ENCODE assay signal across 8 cellular contexts in the genomic region with DNA sequence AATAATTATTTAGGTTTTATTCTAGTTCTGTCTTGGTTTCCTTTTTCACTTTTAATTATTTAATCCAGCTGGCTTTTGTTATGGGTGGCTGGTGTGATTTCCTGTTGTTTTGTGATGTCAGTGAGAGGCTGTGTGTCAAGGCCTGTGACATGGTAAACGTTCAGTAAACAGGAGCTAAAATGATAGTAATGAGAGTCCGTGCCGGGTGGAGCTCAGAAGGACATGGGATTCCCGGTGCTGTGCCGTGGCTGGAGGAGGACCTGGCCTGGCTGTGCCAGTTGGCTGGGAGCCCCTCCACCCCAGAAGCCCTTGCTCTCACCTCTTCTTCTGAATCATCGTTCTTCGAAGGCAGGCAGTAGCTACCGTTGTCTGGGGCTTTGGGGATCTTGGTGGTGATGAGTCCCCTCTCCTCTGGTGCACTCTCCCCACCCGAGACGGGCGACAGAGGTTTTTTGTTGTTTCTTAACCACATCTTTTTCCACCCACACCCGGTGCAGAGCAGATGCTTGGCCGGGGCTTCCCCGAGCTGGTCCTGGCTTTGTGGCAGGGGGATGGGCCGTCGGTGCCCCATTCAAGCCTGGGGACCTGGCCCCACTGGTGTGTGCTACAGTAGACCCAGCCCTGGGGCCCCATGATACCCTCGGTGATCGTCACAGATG. TPM values are rescaled to one million over a fixed set of nuclear protein-coding genes. Genes with fewer than 3 reads are reported as not detected.
DNase-seq lines count a peak whose midpoint lies in the region; ATAC-seq and TF ChIP-seq lines count a peak whose summit lies in the region.

No MANE protein-coding gene starts in this region.

- H3K27me3 ChIP-seq in SK-N-SH (ENCODE audit: insufficient read depth) (no peaks in the 10 kb centered on the region), iPS-20b (ENCODE audit: insufficient read depth, low read length) (no peaks in the 10 kb centered on the region)

- peak overlapping the region; percentile 97 for H3K27ac Mint-ChIP-seq in activated naive CD8-positive, alpha-beta T cell treated with anti-CD3 and anti-CD28 coated beads, Interleukin-2, amount 10 ng/mL, durations not matched to agents 7 days and 5 days

- TF ChIP-seq CTCF in SK-N-SH (IDR thresholded peaks at IDR 0.05): no peak

- no peak for TF ChIP-seq EP300 in SK-N-SH (IDR thresholded peaks at IDR 0.05; ENCODE audit: borderline replicate concordance in 1 of 2, low read depth in 1 of 2, low read length in 1 of 2)

- peaks cover 22% of the 10 kb centered on the region for H3K36me3 Mint-ChIP-seq in activated naive CD8-positive, alpha-beta T cell treated with anti-CD3 and anti-CD28 coated beads, Interleukin-2, amount 10 ng/mL, durations not matched to agents 7 days and 5 days

- TF ChIP-seq RAD21 in SK-N-SH (IDR thresholded peaks at IDR 0.05; ENCODE audit: low read length): no peak

- H3K9ac ChIP-seq in SK-N-SH: no peak overlapping the region
- peak overlapping the region; percentile 26 for H3K9ac ChIP-seq in iPS-20b (ENCODE audit: low read depth, low read length)

- peaks cover 99% of the 10 kb centered on the region for H4K20me1 ChIP-seq in SK-N-SH (ENCODE audit: insufficient read depth)

- no peaks in the 10 kb centered on the region for H3K9me3 ChIP-seq in SK-N-SH
- no peaks in the 10 kb centered on the region for H3K9me3 ChIP-seq in iPS-20b (ENCODE audit: insufficient read depth, low read depth, low read length)

- POLR2A ChIA-PET in SK-N-SH (lab: Yijun Ruan, JAX): interaction anchor here (0.6 to 0.7 kb wide), 2 partner anchors 15 to 1705 kb away, joined by 3 read pairs; no protein-coding TSS in a partner anchor
- POLR2A ChIA-PET in activated naive CD8-positive, alpha-beta T cell treated with anti-CD3 and anti-CD28 coated beads, Interleukin-2, amount 10 ng/mL, durations not matched to agents 7 days and 5 days (lab: Charles Lee): interaction anchor here (0.6 to 3.5 kb wide), 12 partner anchors 8 to 1438 kb away, joined by 3 to 89 read pairs (median 7); partner anchors contain the start of gene SH2B3

- peak overlapping the region; percentile 80 for H3K4me3 Mint-ChIP-seq in activated naive CD8-positive, alpha-beta T cell treated with anti-CD3 and anti-CD28 coated beads, Interleukin-2, amount 10 ng/mL, durations not matched to agents 7 days and 5 days

- no peak for DNase-seq in SK-N-SH
- DNase-seq in activated naive CD8-positive, alpha-beta T cell treated with anti-CD3 and anti-CD28 coated beads, Interleukin-2, amount 10 ng/mL, durations not matched to agents 7 days and 5 days: peak; percentile 78
- DNase-seq in stimulated activated CD4-positive, alpha-beta T cell treated with anti-CD3 and anti-CD28 coated beads, Interleukin-2, amount 100 ng/mL, for 48 hours: peak; percentile 66 to 67
- DNase-seq in hepatic stellate cell (ENCODE audit: low spot score): no peak
- no peak for DNase-seq in medulla oblongata (ENCODE audit: extremely low spot score)

- no peak overlapping the region for H3K4me3 ChIP-seq in SK-N-SH (ENCODE audit: low read depth in 2 of 2, low read length in 1 of 2)
- H3K4me3 ChIP-seq in iPS-20b (ENCODE audit: low read length): no peak overlapping the region

- peaks cover 100% of the 10 kb centered on the region for H3K79me2 ChIP-seq in SK-N-SH (ENCODE audit: insufficient read depth)

- H3K9me3 Mint-ChIP-seq in activated naive CD8-positive, alpha-beta T cell treated with anti-CD3 and anti-CD28 coated beads, Interleukin-2, amount 10 ng/mL, durations not matched to agents 7 days and 5 days: no peaks in the 10 kb centered on the region

- no peaks in the 10 kb centered on the region for H3K9me2 ChIP-seq in SK-N-SH

- ATAC-seq in GM18867 (IDR thresholded peaks at IDR 0.05; ENCODE audit: unreplicated experiment) (peak; percentile 65), HG03045 (IDR thresholded peaks at IDR 0.05; ENCODE audit: unreplicated experiment) (peak; percentile 71)
- peak; percentile 68 for ATAC-seq in activated naive CD8-positive, alpha-beta T cell treated with anti-CD3 and anti-CD28 coated beads, Interleukin-2, amount 10 ng/mL, durations not matched to agents 7 days and 5 days (ENCODE audit: low read depth)

- H3F3A ChIP-seq in SK-N-SH (replicated peaks; ENCODE audit: insufficient read depth): peaks cover 31% of the 10 kb centered on the region

- H3K4me1 ChIP-seq in SK-N-SH (ENCODE audit: control insufficient read depth in 1 of 2, insufficient read depth in 2 of 2, low read depth in 1 of 2, low read length in 1 of 2) (peaks cover 30 to 61% of the 10 kb centered on the region in 2 experiments), iPS-20b (ENCODE audit: insufficient read depth, low read length) (peaks cover 20% of the 10 kb centered on the region)

- WGBS in SK-N-SH (ENCODE audit: low lambda C conversion rate): 69% methylated on average over 16 of the region's 18 CpGs

- CTCF ChIA-PET in SK-N-SH (lab: Yijun Ruan, JAX): interaction anchor here (0.7 to 4.5 kb wide), 7 partner anchors 9 to 48 kb away, joined by 3 to 23 read pairs (median 3); no protein-coding TSS in a partner anchor

- H3K4me2 ChIP-seq in SK-N-SH: peak overlapping the region; percentile 25; the same call in 1 of the 2 replicates

- no peak overlapping the region for H2AFZ ChIP-seq in SK-N-SH (ENCODE audit: low read depth)

- H3K4me1 Mint-ChIP-seq in activated naive CD8-positive, alpha-beta T cell treated with anti-CD3 and anti-CD28 coated beads, Interleukin-2, amount 10 ng/mL, durations not matched to agents 7 days and 5 days: peaks cover 83% of the 10 kb centered on the region

- H3K27ac ChIP-seq in SK-N-SH (ENCODE audit: low read depth in 2 of 2, low read length in 1 of 2) (peak overlapping the region; percentile 40 to 50; a peak in 3 of 4 replicates), iPS-20b (ENCODE audit: low read length) (no peak overlapping the region)

- H3K36me3 ChIP-seq in SK-N-SH (replicated peaks in 1 of 2; ENCODE audit: control insufficient read depth in 1 of 2, insufficient read depth in 2 of 2, low read length in 1 of 2) (peaks cover 0 to 4% of the 10 kb centered on the region in 2 experiments), iPS-20b (ENCODE audit: insufficient read depth, low read depth, low read length) (0 out of 2 replicates have a peak, but pooled peaks cover 4% of the 10 kb centered on the region)

- no peaks in the 10 kb centered on the region for H3K27me3 Mint-ChIP-seq in activated naive CD8-positive, alpha-beta T cell treated with anti-CD3 and anti-CD28 coated beads, Interleukin-2, amount 10 ng/mL, durations not matched to agents 7 days and 5 days

TF ChIP-seq in SK-N-SH, 30 proteins besides CTCF, POLR2A, EP300 and RAD21:
- TF ChIP-seq FOSL2 (IDR thresholded peaks at IDR 0.05; ENCODE audit: borderline replicate concordance, low read depth): peak; percentile 12; the same call in 1 of the 2 replicates
- no peak for TF ChIP-seq JUND (IDR thresholded peaks at IDR 0.05)
- TF ChIP-seq NFIC (IDR thresholded peaks at IDR 0.05; ENCODE audit: borderline replicate concordance): peak; percentile 44; the same call in 1 of the 2 replicates

RNA-seq across cellular contexts. Expression of gene SH2B3, which starts 29.1 kb away (rescaled TPM):
- polyA plus RNA-seq in SK-N-SH (2012; rRNA removed): 14.4 and 15.6 TPM in 2 replicates
- 14.9 and 18.4 TPM in 2 replicates for polyA plus RNA-seq in SK-N-SH (2012; cell fraction: cytosol; rRNA removed)
- 19.2 and 26.6 TPM in 2 replicates for polyA plus RNA-seq in SK-N-SH (2012; cell fraction: nucleus; rRNA removed)
- 10 to 100 TPM; 40.7 to 44.5 TPM for total RNA-seq in activated naive CD8-positive, alpha-beta T cell treated with anti-CD3 and anti-CD28 coated beads, Interleukin-2, amount 10 ng/mL, durations not matched to agents 7 days and 5 days

Comparison
In these comparisons a context has a peak if more than half of its experiments do, and no peak if none do; other contexts are left out.
1. DNase-seq: peak in activated naive CD8-positive, alpha-beta T cell treated with anti-CD3 and anti-CD28 coated beads, Interleukin-2, amount 10 ng/mL, durations not matched to agents 7 days and 5 days (single experiment) and stimulated activated CD4-positive, alpha-beta T cell treated with anti-CD3 and anti-CD28 coated beads, Interleukin-2, amount 100 ng/mL, for 48 hours (2 of 2); none in SK-N-SH (single experiment), hepatic stellate cell (single experiment) and medulla oblongata (single experiment).
2. Peak in every context shown above with its lines, with median percentiles within 50 percentile points of each other: ATAC-seq.